In the genomic region with DNA sequence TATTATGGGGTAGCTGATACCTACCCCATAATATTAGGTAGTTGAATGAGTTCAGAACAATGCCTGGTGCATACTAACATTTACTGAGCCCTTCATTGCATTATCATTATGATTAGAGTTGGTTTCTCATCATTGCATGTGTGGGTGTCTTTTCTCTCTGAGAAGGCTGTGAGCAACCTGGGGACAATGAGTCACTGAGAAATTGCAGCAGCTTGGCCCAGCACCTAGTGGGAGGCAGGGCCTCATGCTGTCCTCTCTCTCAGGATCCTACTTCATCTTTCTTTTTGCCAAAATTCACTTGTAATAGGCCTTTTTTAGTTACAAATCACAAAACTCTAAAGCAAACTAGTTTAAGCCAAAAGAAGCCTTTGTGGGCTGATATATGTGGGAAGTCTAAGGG, we compare ENCODE assay signal across 9 cellular contexts. TPM values are rescaled to one million over a fixed set of nuclear protein-coding genes. Genes with fewer than 3 reads are reported as not detected.
A peak's percentile ranks its signal among the peaks of the same experiment; 100 is the strongest.
DNase-seq lines count a peak whose midpoint lies in the region; FAIRE-seq and TF ChIP-seq lines count a peak whose summit lies in the region.
"Had no signal": no experiment of that assay in that cellular context is flagged by ENCODE, and none has a peak within 500 bp of the region (broad histone marks: within the 10 kb centered on the region; RNA-seq: fewer than 3 reads in every experiment).

No MANE protein-coding gene starts in this region.

- no peak overlapping the region for H3K4me3 ChIP-seq in esophagus muscularis mucosa
- H3K4me3 ChIP-seq: upper lobe of left lung had no signal

- TF ChIP-seq CTCF in GM10266 (IDR thresholded peaks at IDR 0.05; ENCODE audit: control insufficient read depth, insufficient read depth, low read depth, missing control alignments) (no peak), esophagus muscularis mucosa (IDR thresholded peaks at IDR 0.05) (no peak)

- DNase-seq in GM10266 (ENCODE audit: extremely low spot score): peak; percentile 42
- DNase-seq in SIG-M5 treated with dmso at 0.1 percent for 504 hours (lab: John Stamatoyannopoulos, UW; ENCODE audit: unreplicated experiment): peak; percentile 58
- peak; percentile 59 for DNase-seq in dedifferentiated amniotic fluid mesenchymal stem cell (ENCODE audit: extremely low spot score)
- peak; percentile 85 for DNase-seq in stimulated activated CD4-positive, alpha-beta T cell treated with anti-CD3 and anti-CD28 coated beads, Interleukin-1b, Interleukin-23, amount 100 ng/mL, for 48 hours
- DNase-seq in frontal cortex (ENCODE audit: low spot score in 2 of 2): no peak
- no peak for DNase-seq in NCI-H2029 treated with DMSO at 0.1 percent for 48 hours (lab: John Stamatoyannopoulos, UW)
- no peak for DNase-seq in esophagus muscularis mucosa (ENCODE audit: extremely low spot score)
- DNase-seq in 8988T: no peak
- DNase-seq: upper lobe of left lung had no signal

- H3K9me3 ChIP-seq in esophagus muscularis mucosa: no peaks in the 10 kb centered on the region
- H3K9me3 ChIP-seq: upper lobe of left lung had no signal

- H3K4me1 ChIP-seq in esophagus muscularis mucosa: peaks cover 3 to 26% (median 10%) of the 10 kb centered on the region in 4 donors

- TF ChIP-seq POLR2A in esophagus muscularis mucosa (IDR thresholded peaks at IDR 0.05; ENCODE audit: low read depth): no peak

- no peaks in the 10 kb centered on the region for H3K27me3 ChIP-seq in esophagus muscularis mucosa
- H3K27me3 ChIP-seq: upper lobe of left lung had no signal

- intact Hi-C loops in esophagus muscularis mucosa (cut with DNase I): no loop called here

- peak overlapping the region in 1 of 4 donors; percentile 8 for H3K27ac ChIP-seq in esophagus muscularis mucosa (replicated peaks in 1 of 4)
- H3K27ac ChIP-seq: upper lobe of left lung had no signal

- no peak for FAIRE-seq in frontal cortex (lab: Jason Lieb, UNC)

- H3K36me3 ChIP-seq in esophagus muscularis mucosa: peaks cover 20 to 42% (median 35%) of the 10 kb centered on the region in 4 donors

- TF ChIP-seq EP300 in esophagus muscularis mucosa (IDR thresholded peaks at IDR 0.05): no peak

RNA-seq across cellular contexts. Expression of gene CAMK1, which starts 8.4 kb away (rescaled TPM):
- 69.7 TPM for total RNA-seq in frontal cortex
- 10 to 100 TPM; 53.6 to 78.9 (median 70.2) TPM for total RNA-seq in esophagus muscularis mucosa

RNA-seq across cellular contexts. Expression of gene TADA3, which starts 14.2 kb away (rescaled TPM):
- total RNA-seq in frontal cortex (33.0 TPM), esophagus muscularis mucosa (10 to 100 TPM; 64.4 to 80.9 (median 74.6) TPM)

RNA-seq across cellular contexts. Expression of gene ARPC4, which starts 14.8 kb away (rescaled TPM):
- total RNA-seq in frontal cortex (181 TPM), esophagus muscularis mucosa (100 to 1,000 TPM; 129 to 191 (median 164) TPM)

RNA-seq across cellular contexts. Expression of gene OGG1, which starts 28.4 kb away (rescaled TPM):
- total RNA-seq in frontal cortex (98.6 TPM), esophagus muscularis mucosa (10 to 100 TPM; 18.6 to 28.3 (median 24.9) TPM)

RNA-seq across cellular contexts. Expression of gene TTLL3, which starts 32.0 kb away (rescaled TPM):
- 17.1 TPM for total RNA-seq in frontal cortex
- 10 to 100 TPM; 15.5 to 56.5 (median 25.6) TPM for total RNA-seq in esophagus muscularis mucosa

Comparison
In these comparisons a context has a peak if more than half of its experiments do, and no peak if none do; other contexts are left out.
1. DNase-seq: peak in GM10266 (single experiment), SIG-M5 treated with dmso at 0.1 percent for 504 hours (single experiment), dedifferentiated amniotic fluid mesenchymal stem cell (single experiment) and stimulated activated CD4-positive, alpha-beta T cell treated with anti-CD3 and anti-CD28 coated beads, Interleukin-1b, Interleukin-23, amount 100 ng/mL, for 48 hours (single experiment); none in frontal cortex (0 of 2), NCI-H2029 treated with DMSO at 0.1 percent for 48 hours (single experiment), esophagus muscularis mucosa (single experiment) and 8988T (single experiment).